ENCODE assay signal across 1 cellular context in genomic region chr2:130332271-130333073, GRCh38.
TF ChIP-seq lines count a peak whose summit lies in the region.

No MANE protein-coding gene starts in this region.

TF ChIP-seq in HepG2, 621 proteins besides CTCF, POLR2A, EP300 and RAD21 (continued from another document and continues in another):
- TF ChIP-seq THRA (CRISPR knock-in tag; IDR thresholded peaks at IDR 0.05; ENCODE audit: borderline replicate concordance) (0 out of 2 replicates have a peak, but pooled peaks have one; percentile 49), SALL1 (CRISPR knock-in tag; IDR thresholded peaks at IDR 0.05) (peak; percentile 44; the same call in 1 of the 2 replicates), STAG1 (CRISPR knock-in tag; IDR thresholded peaks at IDR 0.05) (peak; percentile 98), ZNF800 (CRISPR knock-in tag; IDR thresholded peaks at IDR 0.05) (peak; percentile 60; the same call in 1 of the 2 replicates), ARID5B (CRISPR knock-in tag; IDR thresholded peaks at IDR 0.05) (peak; percentile 45; the same call in 1 of the 2 replicates), ZNF280D (CRISPR knock-in tag; IDR thresholded peaks at IDR 0.05) (no peak), MYC (CRISPR knock-in tag; IDR thresholded peaks at IDR 0.05; ENCODE audit: borderline replicate concordance) (peak; percentile 67), ZNF598 (CRISPR knock-in tag; IDR thresholded peaks at IDR 0.05; ENCODE audit: borderline replicate concordance) (peak; percentile 74; the same call in 1 of the 2 replicates), HMGA1 (CRISPR knock-in tag; conservative IDR thresholded peaks at IDR 0.05) (no peak), ONECUT2 (CRISPR knock-in tag; IDR thresholded peaks at IDR 0.05) (no peak), RBM39 (IDR thresholded peaks at IDR 0.05; ENCODE audit: low read depth, low read length, poor library complexity, severe bottlenecking) (peak; percentile 31), SMAD3 (CRISPR knock-in tag; IDR thresholded peaks at IDR 0.05) (peak; percentile 70; the same call in 1 of the 2 replicates), KLF12 (CRISPR knock-in tag; IDR thresholded peaks at IDR 0.05; ENCODE audit: borderline replicate concordance) (peak; percentile 51; the same call in 1 of the 2 replicates), HOXD1 (CRISPR knock-in tag; IDR thresholded peaks at IDR 0.05) (no peak), ZNF235 (CRISPR knock-in tag; IDR thresholded peaks at IDR 0.05; ENCODE audit: borderline replicate concordance) (no peak), NFKB2 (CRISPR knock-in tag; IDR thresholded peaks at IDR 0.05; ENCODE audit: borderline replicate concordance) (peak; percentile 74; the same call in 1 of the 2 replicates), ZNF691 (CRISPR knock-in tag; IDR thresholded peaks at IDR 0.05; ENCODE audit: borderline replicate concordance, low read depth) (peak; percentile 66; the same call in 1 of the 2 replicates), ZNF556 (CRISPR knock-in tag; IDR thresholded peaks at IDR 0.05; ENCODE audit: borderline replicate concordance) (peak; percentile 49; the same call in 1 of the 2 replicates), IKZF5 (CRISPR knock-in tag; IDR thresholded peaks at IDR 0.05) (peak; percentile 86; the same call in 1 of the 2 replicates), HMGXB3 (CRISPR knock-in tag; IDR thresholded peaks at IDR 0.05; ENCODE audit: borderline replicate concordance) (0 out of 2 replicates have a peak, but pooled peaks have one; percentile 29), ZNF225 (CRISPR knock-in tag; IDR thresholded peaks at IDR 0.05) (peak; percentile 75; the same call in 1 of the 2 replicates), E2F2 (CRISPR knock-in tag; IDR thresholded peaks at IDR 0.05; ENCODE audit: borderline replicate concordance) (no peak), ZFY (CRISPR knock-in tag; IDR thresholded peaks at IDR 0.05) (peak; percentile 71), CEBPG (CRISPR knock-in tag; IDR thresholded peaks at IDR 0.05) (peak; percentile 22; the same call in 1 of the 2 replicates), BCL6 (CRISPR knock-in tag; IDR thresholded peaks at IDR 0.05) (0 out of 2 replicates have a peak, but pooled peaks have one; percentile 5), SMAD1 (CRISPR knock-in tag; IDR thresholded peaks at IDR 0.05; ENCODE audit: borderline replicate concordance, low read depth) (0 out of 2 replicates have a peak, but pooled peaks have one; percentile 28), IRF2 (CRISPR knock-in tag; IDR thresholded peaks at IDR 0.05) (0 out of 2 replicates have a peak, but pooled peaks have one; percentile 55), ZNF614 (CRISPR knock-in tag; IDR thresholded peaks at IDR 0.05; ENCODE audit: borderline replicate concordance) (peak; percentile 14; the same call in 1 of the 2 replicates), PLRG1 (conservative IDR thresholded peaks at IDR 0.05) (no peak), PHF8 (CRISPR knock-in tag; IDR thresholded peaks at IDR 0.05) (peak; percentile 51), CBX2 (IDR thresholded peaks at IDR 0.05; ENCODE audit: low read depth, low read length) (no peak), CBX2 (CRISPR knock-in tag; IDR thresholded peaks at IDR 0.05; ENCODE audit: low read depth) (0 out of 2 replicates have a peak, but pooled peaks have one; percentile 31), ZNF816 (CRISPR knock-in tag; IDR thresholded peaks at IDR 0.05; ENCODE audit: borderline replicate concordance) (no peak), ZZZ3 (CRISPR knock-in tag; IDR thresholded peaks at IDR 0.05; ENCODE audit: borderline replicate concordance) (no peak), KDM3A (CRISPR knock-in tag; IDR thresholded peaks at IDR 0.05; ENCODE audit: low read depth) (peak; percentile 96), ZMYM2 (CRISPR knock-in tag; IDR thresholded peaks at IDR 0.05) (0 out of 2 replicates have a peak, but pooled peaks have one; percentile 45), ISL2 (CRISPR knock-in tag; IDR thresholded peaks at IDR 0.05) (peak; percentile 33; the same call in 1 of the 2 replicates), IRF9 (CRISPR knock-in tag; IDR thresholded peaks at IDR 0.05; ENCODE audit: borderline replicate concordance) (no peak), ZNF501 (CRISPR knock-in tag; IDR thresholded peaks at IDR 0.05) (peak; percentile 87), ZNF547 (CRISPR knock-in tag; IDR thresholded peaks at IDR 0.05) (peak; percentile 22; the same call in 1 of the 2 replicates), ZNF136 (CRISPR knock-in tag; IDR thresholded peaks at IDR 0.05; ENCODE audit: low read depth) (0 out of 2 replicates have a peak, but pooled peaks have one; percentile 14)
